ENCODE assay signal across 4 cellular contexts in the genomic region with DNA sequence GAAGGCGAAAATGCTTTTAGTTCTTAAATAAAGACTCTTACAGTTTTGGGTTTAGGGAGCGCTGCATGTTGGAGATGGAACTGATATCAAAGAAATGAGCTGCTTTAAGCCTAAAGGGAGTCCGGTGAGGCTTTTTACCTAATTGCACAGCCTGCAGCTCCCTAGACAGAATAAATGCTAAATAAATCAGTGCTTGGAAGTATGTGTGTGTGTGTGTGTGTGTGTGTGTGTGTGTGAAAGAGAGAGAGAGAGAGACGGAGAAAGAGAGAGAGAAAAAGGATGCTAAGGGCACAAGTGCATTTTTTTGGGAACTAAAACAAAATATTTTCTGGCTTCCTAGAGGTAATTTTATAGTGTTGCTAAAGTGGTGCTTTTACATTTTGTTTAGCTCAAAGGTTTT.
TF ChIP-seq lines count a peak whose summit lies in the region.

No MANE protein-coding gene starts in this region.

TF ChIP-seq in GM23338, 12 proteins besides CTCF, POLR2A, EP300 and RAD21:
- TF ChIP-seq, protein P1, sequence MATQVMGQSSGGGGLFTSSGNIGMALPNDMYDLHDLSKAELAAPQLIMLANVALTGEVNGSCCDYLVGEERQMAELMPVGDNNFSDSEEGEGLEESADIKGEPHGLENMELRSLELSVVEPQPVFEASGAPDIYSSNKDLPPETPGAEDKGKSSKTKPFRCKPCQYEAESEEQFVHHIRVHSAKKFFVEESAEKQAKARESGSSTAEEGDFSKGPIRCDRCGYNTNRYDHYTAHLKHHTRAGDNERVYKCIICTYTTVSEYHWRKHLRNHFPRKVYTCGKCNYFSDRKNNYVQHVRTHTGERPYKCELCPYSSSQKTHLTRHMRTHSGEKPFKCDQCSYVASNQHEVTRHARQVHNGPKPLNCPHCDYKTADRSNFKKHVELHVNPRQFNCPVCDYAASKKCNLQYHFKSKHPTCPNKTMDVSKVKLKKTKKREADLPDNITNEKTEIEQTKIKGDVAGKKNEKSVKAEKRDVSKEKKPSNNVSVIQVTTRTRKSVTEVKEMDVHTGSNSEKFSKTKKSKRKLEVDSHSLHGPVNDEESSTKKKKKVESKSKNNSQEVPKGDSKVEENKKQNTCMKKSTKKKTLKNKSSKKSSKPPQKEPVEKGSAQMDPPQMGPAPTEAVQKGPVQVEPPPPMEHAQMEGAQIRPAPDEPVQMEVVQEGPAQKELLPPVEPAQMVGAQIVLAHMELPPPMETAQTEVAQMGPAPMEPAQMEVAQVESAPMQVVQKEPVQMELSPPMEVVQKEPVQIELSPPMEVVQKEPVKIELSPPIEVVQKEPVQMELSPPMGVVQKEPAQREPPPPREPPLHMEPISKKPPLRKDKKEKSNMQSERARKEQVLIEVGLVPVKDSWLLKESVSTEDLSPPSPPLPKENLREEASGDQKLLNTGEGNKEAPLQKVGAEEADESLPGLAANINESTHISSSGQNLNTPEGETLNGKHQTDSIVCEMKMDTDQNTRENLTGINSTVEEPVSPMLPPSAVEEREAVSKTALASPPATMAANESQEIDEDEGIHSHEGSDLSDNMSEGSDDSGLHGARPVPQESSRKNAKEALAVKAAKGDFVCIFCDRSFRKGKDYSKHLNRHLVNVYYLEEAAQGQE (IDR thresholded peaks at IDR 0.05; ENCODE audit: unreplicated experiment): no peak
TF ChIP-seq in GM23338: peak in this region for 0.

TF ChIP-seq in IMR-90, 13 proteins besides CTCF, POLR2A, EP300 and RAD21:
- TF ChIP-seq RCOR1 (IDR thresholded peaks at IDR 0.05; ENCODE audit: insufficient replicate concordance, low read length) (no peak), CEBPB (IDR thresholded peaks at IDR 0.05; ENCODE audit: low read depth, low read length) (no peak), SMC3 (IDR thresholded peaks at IDR 0.05; ENCODE audit: low read depth, low read length) (no peak), MXI1 (IDR thresholded peaks at IDR 0.05; ENCODE audit: borderline replicate concordance, low read depth, low read length) (no peak), RFX5 (IDR thresholded peaks at IDR 0.05; ENCODE audit: low read depth, low read length) (no peak), BHLHE40 (IDR thresholded peaks at IDR 0.05; ENCODE audit: low read depth, low read length) (no peak), NFE2L2 (IDR thresholded peaks at IDR 0.05; ENCODE audit: low read depth, low read length) (no peak), CHD1 (IDR thresholded peaks at IDR 0.05; ENCODE audit: low read depth, low read length) (no peak), FOS (IDR thresholded peaks at IDR 0.05; ENCODE audit: low read depth, low read length) (no peak), MAZ (IDR thresholded peaks at IDR 0.05; ENCODE audit: borderline replicate concordance, low read depth, low read length) (no peak), MAFK (IDR thresholded peaks at IDR 0.05; ENCODE audit: low read depth, low read length) (no peak)
- TF ChIP-seq, protein P2, sequence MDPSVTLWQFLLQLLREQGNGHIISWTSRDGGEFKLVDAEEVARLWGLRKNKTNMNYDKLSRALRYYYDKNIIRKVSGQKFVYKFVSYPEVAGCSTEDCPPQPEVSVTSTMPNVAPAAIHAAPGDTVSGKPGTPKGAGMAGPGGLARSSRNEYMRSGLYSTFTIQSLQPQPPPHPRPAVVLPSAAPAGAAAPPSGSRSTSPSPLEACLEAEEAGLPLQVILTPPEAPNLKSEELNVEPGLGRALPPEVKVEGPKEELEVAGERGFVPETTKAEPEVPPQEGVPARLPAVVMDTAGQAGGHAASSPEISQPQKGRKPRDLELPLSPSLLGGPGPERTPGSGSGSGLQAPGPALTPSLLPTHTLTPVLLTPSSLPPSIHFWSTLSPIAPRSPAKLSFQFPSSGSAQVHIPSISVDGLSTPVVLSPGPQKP (IDR thresholded peaks at IDR 0.05; ENCODE audit: borderline replicate concordance, low read depth, low read length): no peak
- TF ChIP-seq, protein P3, sequence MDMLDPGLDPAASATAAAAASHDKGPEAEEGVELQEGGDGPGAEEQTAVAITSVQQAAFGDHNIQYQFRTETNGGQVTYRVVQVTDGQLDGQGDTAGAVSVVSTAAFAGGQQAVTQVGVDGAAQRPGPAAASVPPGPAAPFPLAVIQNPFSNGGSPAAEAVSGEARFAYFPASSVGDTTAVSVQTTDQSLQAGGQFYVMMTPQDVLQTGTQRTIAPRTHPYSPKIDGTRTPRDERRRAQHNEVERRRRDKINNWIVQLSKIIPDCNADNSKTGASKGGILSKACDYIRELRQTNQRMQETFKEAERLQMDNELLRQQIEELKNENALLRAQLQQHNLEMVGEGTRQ (IDR thresholded peaks at IDR 0.05; ENCODE audit: low read depth, low read length): no peak

TF ChIP-seq in K562, 482 proteins besides CTCF, POLR2A, EP300 and RAD21:
- TF ChIP-seq KDM1A (IDR thresholded peaks at IDR 0.05) (peak; percentile 50 to 56; a peak in 3 of 4 replicates), PURB (CRISPR knock-in tag; IDR thresholded peaks at IDR 0.05; ENCODE audit: low read depth) (no peak)

TF ChIP-seq in H1, 55 proteins besides CTCF, POLR2A, EP300 and RAD21:
- TF ChIP-seq CHD1 (IDR thresholded peaks at IDR 0.05; ENCODE audit: low read depth, low read length) (no peak), SP2 (IDR thresholded peaks at IDR 0.05; ENCODE audit: low read length) (no peak), JUN (IDR thresholded peaks at IDR 0.05; ENCODE audit: low read depth, low read length) (no peak), CBX8 (IDR thresholded peaks at IDR 0.05; ENCODE audit: borderline replicate concordance, low read depth, low read length) (no peak), SUZ12 (IDR thresholded peaks at IDR 0.05; ENCODE audit: low read length) (no peak), ZNF274 (IDR thresholded peaks at IDR 0.05; ENCODE audit: borderline replicate concordance, extremely low read depth, low read length) (no peak), SP1 (IDR thresholded peaks at IDR 0.05; ENCODE audit: low read depth, low read length) (no peak), SIRT6 (IDR thresholded peaks at IDR 0.05; ENCODE audit: low read length) (no peak), MAFK (IDR thresholded peaks at IDR 0.05; ENCODE audit: low read depth, low read length) (no peak), RFX5 (IDR thresholded peaks at IDR 0.05; ENCODE audit: borderline replicate concordance, low read depth, low read length) (no peak)
- TF ChIP-seq, protein P3 (IDR thresholded peaks at IDR 0.05; ENCODE audit: low read length): no peak
